In genomic region chr3:197465996-197466549, GRCh38 we compare ENCODE assay signal across 10 cellular contexts.
DNase-seq lines count a peak whose midpoint lies in the region; ATAC-seq and TF ChIP-seq lines count a peak whose summit lies in the region.
"Had no signal": no experiment of that assay in that cellular context is flagged by ENCODE, and none has a peak within 500 bp of the region (broad histone marks: within the 10 kb centered on the region; RNA-seq: fewer than 3 reads in every experiment).

No MANE protein-coding gene starts in this region.

- H3K4me3 Mint-ChIP-seq in immature natural killer cell: no peak overlapping the region

- no peak overlapping the region for H4K91ac ChIP-seq in neuronal stem cell (ENCODE audit: low read depth, low read length, poor library complexity)

- no peaks in the 10 kb centered on the region for H3K27me3 ChIP-seq in MG63
- no peaks in the 10 kb centered on the region for H3K27me3 ChIP-seq in neural cell (ENCODE audit: insufficient read depth, low read depth, low read length)
- H3K27me3 ChIP-seq in neuronal stem cell (ENCODE audit: control insufficient read depth in 3 of 3, insufficient read depth in 3 of 3, low read depth in 1 of 3, low read length in 3 of 3): peaks cover 0 to 4% (median 0%) of the 10 kb centered on the region in 3 experiments

- H3K9me2 ChIP-seq in neural cell (ENCODE audit: insufficient read depth, low read length): no peaks in the 10 kb centered on the region

- no peaks in the 10 kb centered on the region for H3K79me1 ChIP-seq in neuronal stem cell (ENCODE audit: low read depth, low read length)

- no peak overlapping the region for H3K23ac ChIP-seq in neuronal stem cell (ENCODE audit: low read depth, low read length, poor library complexity)

- no peak overlapping the region for H3K18ac ChIP-seq in neuronal stem cell (ENCODE audit: low read length)

- H3K9me3 Mint-ChIP-seq in immature natural killer cell: no peaks in the 10 kb centered on the region

- no peaks in the 10 kb centered on the region for H4K20me1 ChIP-seq in neural cell (ENCODE audit: insufficient read depth)

- H3K4me3 ChIP-seq in MG63 (no peak overlapping the region), neural cell (ENCODE audit: low read length) (no peak overlapping the region), neuronal stem cell (ENCODE audit: low read length in 2 of 2) (no peak overlapping the region)

- H3K9ac ChIP-seq in neural cell (ENCODE audit: low read length) (no peak overlapping the region), neuronal stem cell (ENCODE audit: low read depth, low read length, poor library complexity) (no peak overlapping the region)

- peaks cover 3% of the 10 kb centered on the region for H3F3A ChIP-seq in neural cell (ENCODE audit: insufficient read depth, low read length, poor library complexity, severe bottlenecking)

- H4K8ac ChIP-seq in neuronal stem cell (ENCODE audit: low read depth, low read length): no peak overlapping the region

- H2BK120ac ChIP-seq in neuronal stem cell (ENCODE audit: low read depth, low read length): no peak overlapping the region

- no CpG with 5 or more reads among the region's 3 CpGs for WGBS in neuronal stem cell (ENCODE audit: extremely low coverage in 2 of 2, insufficient read length in 2 of 2, insufficient replicate concordance in 1 of 2), 2 donors

- no peak for TF ChIP-seq CTCF in neural cell (IDR thresholded peaks at IDR 0.05; ENCODE audit: poor library complexity, severe bottlenecking)

- no peak overlapping the region for H3K14ac ChIP-seq in neuronal stem cell (ENCODE audit: low read length)

- H3K4me1 ChIP-seq in neuronal stem cell (ENCODE audit: control insufficient read depth in 2 of 2, insufficient read depth in 1 of 2, low read depth in 1 of 2, low read length in 2 of 2): peaks cover 22 to 25% of the 10 kb centered on the region in 2 donors

- H2BK15ac ChIP-seq in neuronal stem cell (ENCODE audit: low read length): no peak overlapping the region

- TF ChIP-seq RAD21 in neural cell (conservative IDR thresholded peaks at IDR 0.05): no peak

- DNase-seq in DMS 273 treated with DMSO at 0.1 percent for 48 hours (lab: John Stamatoyannopoulos, UW) (peak; percentile 43), MG63 (peak; percentile 64), dermis microvascular lymphatic vessel endothelial cell (ENCODE audit: low read depth in 2 of 2) (peak; percentile 45 to 86), immature natural killer cell (no peak), neuronal stem cell (ENCODE audit: low spot score) (no peak), NCI-H2227 (lab: John Stamatoyannopoulos, UW; ENCODE audit: unreplicated experiment) (no peak)
- DNase-seq: activated gamma-delta T cell; NK-92 treated with Interleukin-12 subunit alpha and Interleukin-12 subunit beta, amount 100 ng/mL, for 24 hours had no signal

- no peak overlapping the region for H3K4me2 ChIP-seq in neural cell (ENCODE audit: low read length)
- no peak overlapping the region for H3K4me2 ChIP-seq in neuronal stem cell (ENCODE audit: insufficient read depth, low read length, poor library complexity, severe bottlenecking)

- no peak for TF ChIP-seq EP300 in neural cell (conservative IDR thresholded peaks at IDR 0.05; ENCODE audit: poor library complexity, severe bottlenecking)

- peak overlapping the region; percentile 76 for H3K27ac ChIP-seq in neural cell (ENCODE audit: low read length)
- no peak overlapping the region for H3K27ac ChIP-seq in neuronal stem cell (replicated peaks; ENCODE audit: low read length)

- H3K4me1 Mint-ChIP-seq in immature natural killer cell: no peaks in the 10 kb centered on the region

- H3K27ac Mint-ChIP-seq in immature natural killer cell: no peak overlapping the region

- H2AFZ ChIP-seq in neural cell (ENCODE audit: low read depth, low read length) (no peak overlapping the region), neuronal stem cell (ENCODE audit: low read length) (no peak overlapping the region)

- H3K4ac ChIP-seq in neuronal stem cell (ENCODE audit: low read length): no peak overlapping the region

- H2AK5ac ChIP-seq in neuronal stem cell (ENCODE audit: low read depth, low read length): no peak overlapping the region

- H3K36me3 ChIP-seq in MG63: no peaks in the 10 kb centered on the region
- H3K36me3 ChIP-seq in neural cell (ENCODE audit: insufficient read depth, low read length): no peaks in the 10 kb centered on the region
- H3K36me3 ChIP-seq in neuronal stem cell (replicated peaks in 1 of 2; ENCODE audit: control insufficient read depth in 2 of 2, insufficient read depth in 2 of 2, low read length in 2 of 2): no peaks in the 10 kb centered on the region

- H2BK12ac ChIP-seq in neuronal stem cell (ENCODE audit: low read length): no peak overlapping the region

- ATAC-seq in GM21529 (IDR thresholded peaks at IDR 0.05; ENCODE audit: unreplicated experiment): no peak

- H3K27me3 Mint-ChIP-seq in immature natural killer cell (ENCODE audit: low read depth in 3 of 3): peaks cover 8 to 22% (median 22%) of the 10 kb centered on the region in 3 donors

- H3K9me3 ChIP-seq in MG63 (no peaks in the 10 kb centered on the region; the same call in 1 of the 2 replicates), neural cell (ENCODE audit: low read length) (no peaks in the 10 kb centered on the region), neuronal stem cell (replicated peaks in 1 of 2; ENCODE audit: control insufficient read depth in 2 of 2, insufficient read depth in 1 of 2, low read depth in 1 of 2, low read length in 2 of 2) (peaks cover 0 to under 1% of the 10 kb centered on the region in 2 donors)

- no peak overlapping the region for H2BK5ac ChIP-seq in neuronal stem cell (ENCODE audit: low read length)

- no peaks in the 10 kb centered on the region for H3K79me2 ChIP-seq in neural cell (replicated peaks; ENCODE audit: insufficient read depth, low read length)

- H3K36me3 Mint-ChIP-seq in immature natural killer cell: no peaks in the 10 kb centered on the region

TF ChIP-seq in neural cell, 6 proteins besides CTCF, POLR2A, EP300 and RAD21:
- TF ChIP-seq POLR2AphosphoS5 (IDR thresholded peaks at IDR 0.05): no peak
- no peak for TF ChIP-seq EZH2 (IDR thresholded peaks at IDR 0.05; ENCODE audit: borderline replicate concordance, insufficient read depth, low read length, poor library complexity, severe bottlenecking)
- no peak for TF ChIP-seq SMC3 (conservative IDR thresholded peaks at IDR 0.05; ENCODE audit: poor library complexity)
- TF ChIP-seq REST (IDR thresholded peaks at IDR 0.05; ENCODE audit: borderline replicate concordance): no peak

Comparison
In these comparisons a context has a peak if more than half of its experiments do, and no peak if none do; other contexts are left out.
1. DNase-seq: peak in DMS 273 treated with DMSO at 0.1 percent for 48 hours (single experiment), MG63 (single experiment) and dermis microvascular lymphatic vessel endothelial cell (2 of 2); none in immature natural killer cell (0 of 3), neuronal stem cell (single experiment) and NCI-H2227 (single experiment).